In the genomic region with DNA sequence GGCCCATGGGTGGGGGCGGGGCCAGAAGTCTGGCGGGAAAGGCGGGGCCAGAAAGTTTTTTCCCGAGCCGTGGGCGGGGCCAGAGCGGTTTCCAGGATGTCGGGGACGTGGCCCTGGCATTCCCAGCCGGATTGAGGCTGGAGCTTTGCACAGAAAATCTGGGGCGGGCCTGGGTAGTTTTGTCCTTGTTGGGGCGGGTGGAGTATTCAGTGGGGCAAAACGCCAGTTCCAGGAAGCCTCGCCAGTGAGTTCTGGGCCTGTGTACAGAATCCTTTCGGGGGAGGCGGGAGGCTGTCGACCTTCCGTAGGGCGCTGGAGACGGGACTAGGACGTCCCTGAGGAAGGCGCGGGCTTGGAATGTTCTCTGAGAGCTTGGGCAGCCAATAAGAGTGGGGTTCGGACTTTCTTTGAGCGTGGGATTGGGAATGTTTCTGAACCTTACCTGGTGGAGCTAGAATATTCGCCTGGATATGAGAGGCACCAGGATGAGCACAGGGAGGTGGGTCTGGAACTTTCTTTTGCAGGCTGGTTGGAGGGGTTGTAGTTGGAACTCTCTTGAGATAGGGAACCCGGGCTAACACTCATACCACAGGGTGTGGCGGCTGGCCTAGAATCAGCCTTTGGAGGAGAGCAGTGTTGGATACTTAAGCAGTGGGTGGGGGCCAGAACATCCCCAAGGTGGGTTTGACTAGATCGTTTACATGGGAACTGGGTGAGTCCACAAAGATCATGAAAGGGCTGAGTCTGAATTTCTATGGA, we compare ENCODE assay signal across 9 cellular contexts. TPM values are rescaled to one million over a fixed set of nuclear protein-coding genes. Genes with fewer than 3 reads are reported as not detected.
DNase-seq lines count a peak whose midpoint lies in the region; ATAC-seq, FAIRE-seq and TF ChIP-seq lines count a peak whose summit lies in the region.
"Had no signal": no experiment of that assay in that cellular context is flagged by ENCODE, and none has a peak within 500 bp of the region (broad histone marks: within the 10 kb centered on the region; RNA-seq: fewer than 3 reads in every experiment).

No MANE protein-coding gene starts in this region.

- H3K4me1 Mint-ChIP-seq in T-helper 1 cell treated with Interleukin-12 subunit alpha and Interleukin-12 subunit beta and Interleukin-4 antibody, amounts not matched to agents 30 μg/mL and 1 μg/mL, for 36 hours (ENCODE audit: low read depth), result peaks cover 27% of the 10 kb centered on the region
- H3K4me1 Mint-ChIP-seq in activated CD8-positive, alpha-beta T cell treated with anti-CD3 and anti-CD28 coated beads for 36 hours (ENCODE audit: low read depth), result peaks cover 36% of the 10 kb centered on the region

- POLR2A ChIA-PET in activated CD8-positive, alpha-beta T cell treated with anti-CD3 and anti-CD28 coated beads for 36 hours (lab: Charles Lee), result interaction anchor here (0.6 to 3.6 kb wide), 8 partner anchors 12 to 647 kb away, joined by 3 to 45 read pairs (median 6); a partner anchor contains a TSS

- ATAC-seq in activated CD8-positive, alpha-beta T cell treated with anti-CD3 and anti-CD28 coated beads for 36 hours, result no peak

- peaks cover 37% of the 10 kb centered on the region for H3K36me3 Mint-ChIP-seq in T-helper 1 cell treated with Interleukin-12 subunit alpha and Interleukin-12 subunit beta and Interleukin-4 antibody, amounts not matched to agents 30 μg/mL and 1 μg/mL, for 36 hours (ENCODE audit: low read depth)
- peaks cover 31% of the 10 kb centered on the region for H3K36me3 Mint-ChIP-seq in activated CD8-positive, alpha-beta T cell treated with anti-CD3 and anti-CD28 coated beads for 36 hours (ENCODE audit: low read depth)

- no peaks in the 10 kb centered on the region for H3K9me3 Mint-ChIP-seq in T-helper 1 cell treated with Interleukin-12 subunit alpha and Interleukin-12 subunit beta and Interleukin-4 antibody, amounts not matched to agents 30 μg/mL and 1 μg/mL, for 36 hours
- no peaks in the 10 kb centered on the region for H3K9me3 Mint-ChIP-seq in activated CD8-positive, alpha-beta T cell treated with anti-CD3 and anti-CD28 coated beads for 36 hours

- 5 to 7% (median 6%) methylated on average over 29 of the region's 29 CpGs for WGBS in small intestine, 3 donors

- peaks cover 0 to 26% of the 10 kb centered on the region in 2 donors for H3K4me1 ChIP-seq in right atrium auricular region
- peaks cover 4 to 7% of the 10 kb centered on the region in 2 donors for H3K4me1 ChIP-seq in small intestine (ENCODE audit: control insufficient read depth in 2 of 2, insufficient read depth in 1 of 2, low read depth in 1 of 2, low read length in 1 of 2)

- H3K27me3 Mint-ChIP-seq in T-helper 1 cell treated with Interleukin-12 subunit alpha and Interleukin-12 subunit beta and Interleukin-4 antibody, amounts not matched to agents 30 μg/mL and 1 μg/mL, for 36 hours (ENCODE audit: low read depth), result no peaks in the 10 kb centered on the region
- H3K27me3 Mint-ChIP-seq in activated CD8-positive, alpha-beta T cell treated with anti-CD3 and anti-CD28 coated beads for 36 hours, result no peaks in the 10 kb centered on the region

- H3K36me3 ChIP-seq in right atrium auricular region (peaks cover 42% of the 10 kb centered on the region), small intestine (ENCODE audit: control insufficient read depth in 2 of 2, insufficient read depth in 2 of 2, low read length in 2 of 2) (peaks cover 2 to 9% of the 10 kb centered on the region in 2 donors)

- TF ChIP-seq CTCF in activated CD8-positive, alpha-beta T cell treated with anti-CD3 and anti-CD28 coated beads for 36 hours (IDR thresholded peaks at IDR 0.05), result no peak
- no peak for TF ChIP-seq CTCF in right atrium auricular region (IDR thresholded peaks at IDR 0.05)

- CTCF ChIA-PET in activated CD8-positive, alpha-beta T cell treated with anti-CD3 and anti-CD28 coated beads for 36 hours (lab: Charles Lee), result interaction anchor here (2.9 to 5.9 kb wide), 2 partner anchors 10 to 13 kb away, joined by 22 to 54 read pairs; no protein-coding TSS in a partner anchor

- DNase-seq in T-helper 1 cell (no peak), right atrium auricular region (ENCODE audit: low spot score) (no peak), small intestine (no peak), medulla oblongata (ENCODE audit: extremely low spot score) (no peak), NCI-H345 treated with DMSO at 0.1 percent for 48 hours (lab: John Stamatoyannopoulos, UW; ENCODE audit: unreplicated experiment) (no peak), DMS53 (lab: John Stamatoyannopoulos, UW) (no peak)
- peak; percentile 33 for DNase-seq in activated CD8-positive, alpha-beta T cell treated with anti-CD3 and anti-CD28 coated beads for 36 hours

- H3K27ac ChIP-seq in right atrium auricular region (peak overlapping the region; percentile 91 to 94), small intestine (ENCODE audit: low read depth in 1 of 2, low read length in 1 of 2) (peak overlapping the region; percentile 52 to 90)

- peak overlapping the region; percentile 90 for H3K27ac Mint-ChIP-seq in T-helper 1 cell treated with Interleukin-12 subunit alpha and Interleukin-12 subunit beta and Interleukin-4 antibody, amounts not matched to agents 30 μg/mL and 1 μg/mL, for 36 hours
- H3K27ac Mint-ChIP-seq in activated CD8-positive, alpha-beta T cell treated with anti-CD3 and anti-CD28 coated beads for 36 hours, result peak overlapping the region; percentile 98

- H3K4me3 ChIP-seq in right atrium auricular region (peak overlapping the region; percentile 33 to 64), small intestine (ENCODE audit: low read depth in 1 of 2, low read length in 2 of 2) (peak overlapping the region; percentile 9 to 38)

- intact Hi-C loops in activated CD8-positive, alpha-beta T cell treated with anti-CD3 and anti-CD28 coated beads for 36 hours (cut with micrococcal nuclease), result loop anchor here (2.0 kb wide), 1 partner anchor 15 kb away; no protein-coding TSS in a partner anchor

- H3K9me3 ChIP-seq in right atrium auricular region, result no peaks in the 10 kb centered on the region
- no peaks in the 10 kb centered on the region for H3K9me3 ChIP-seq in small intestine (ENCODE audit: control insufficient read depth, low read depth)

- FAIRE-seq in small intestine (lab: Jason Lieb, UNC), result peak; percentile 87

- H3K27me3 ChIP-seq in right atrium auricular region (no peaks in the 10 kb centered on the region), small intestine (ENCODE audit: control insufficient read depth in 2 of 2, insufficient read depth in 2 of 2, low read length in 2 of 2) (no peaks in the 10 kb centered on the region)

- H3K4me3 Mint-ChIP-seq in T-helper 1 cell treated with Interleukin-12 subunit alpha and Interleukin-12 subunit beta and Interleukin-4 antibody, amounts not matched to agents 30 μg/mL and 1 μg/mL, for 36 hours, result peak overlapping the region; percentile 95
- H3K4me3 Mint-ChIP-seq in activated CD8-positive, alpha-beta T cell treated with anti-CD3 and anti-CD28 coated beads for 36 hours, result peak overlapping the region; percentile 84

RNA-seq across cellular contexts. Expression of a gene that starts 1.3 kb away (rescaled TPM):
- total RNA-seq in activated CD8-positive, alpha-beta T cell treated with anti-CD3 and anti-CD28 coated beads for 36 hours, result 10 to 100 TPM; 24.4 to 27.0 TPM
- total RNA-seq in right atrium auricular region, result 10 to 100 TPM in 1 of 2 donors, 1 to 10 TPM in 1; 9.2 to 11.9 TPM
- 10 to 100 TPM; 12.1 to 23.0 (median 22.2) TPM for polyA plus RNA-seq in small intestine

RNA-seq across cellular contexts. Expression of a gene that starts 17.1 kb away (rescaled TPM):
- 10 to 100 TPM; 11.4 to 12.7 TPM for total RNA-seq in activated CD8-positive, alpha-beta T cell treated with anti-CD3 and anti-CD28 coated beads for 36 hours
- 1 to 10 TPM; 1.9 to 7.0 TPM for total RNA-seq in right atrium auricular region
- 1 to 10 TPM; 5.8 to 6.6 (median 5.9) TPM for polyA plus RNA-seq in small intestine

RNA-seq across cellular contexts. Expression of a gene that starts 26.6 kb away (rescaled TPM):
- 10 to 100 TPM; 23.2 to 26.2 TPM for total RNA-seq in activated CD8-positive, alpha-beta T cell treated with anti-CD3 and anti-CD28 coated beads for 36 hours
- total RNA-seq in right atrium auricular region, result 1 to 10 TPM; 2.5 to 2.9 TPM
- 1 to 10 TPM; 3.1 to 9.3 (median 5.4) TPM for polyA plus RNA-seq in small intestine

RNA-seq across cellular contexts. Expression of a gene that starts 52.1 kb away (rescaled TPM):
- 1 to 10 TPM in 1 of 2 experiments, under 1 TPM in 1; 0.65 to 2.2 TPM for total RNA-seq in activated CD8-positive, alpha-beta T cell treated with anti-CD3 and anti-CD28 coated beads for 36 hours
- 10 to 100 TPM in 1 of 2 donors, 1 to 10 TPM in 1; 4.6 to 14.3 TPM for total RNA-seq in right atrium auricular region
- 1 to 10 TPM in 2 of 3 donors, under 1 TPM in 1; 0.67 to 8.6 (median 1.4) TPM for polyA plus RNA-seq in small intestine
- total RNA-seq: Daoy had no signal

Comparison
In these comparisons a context has a peak if more than half of its experiments do, and no peak if none do; other contexts are left out.
1. RNA of a gene that starts 26.6 kb away (total RNA-seq): 23.2 to 26.2 TPM in activated CD8-positive, alpha-beta T cell treated with anti-CD3 and anti-CD28 coated beads for 36 hours; 2.5 to 2.9 TPM in right atrium auricular region; every median in the first group is over 4 times any median in the second.